ENCODE assay signal across 8 cellular contexts in the genomic region with DNA sequence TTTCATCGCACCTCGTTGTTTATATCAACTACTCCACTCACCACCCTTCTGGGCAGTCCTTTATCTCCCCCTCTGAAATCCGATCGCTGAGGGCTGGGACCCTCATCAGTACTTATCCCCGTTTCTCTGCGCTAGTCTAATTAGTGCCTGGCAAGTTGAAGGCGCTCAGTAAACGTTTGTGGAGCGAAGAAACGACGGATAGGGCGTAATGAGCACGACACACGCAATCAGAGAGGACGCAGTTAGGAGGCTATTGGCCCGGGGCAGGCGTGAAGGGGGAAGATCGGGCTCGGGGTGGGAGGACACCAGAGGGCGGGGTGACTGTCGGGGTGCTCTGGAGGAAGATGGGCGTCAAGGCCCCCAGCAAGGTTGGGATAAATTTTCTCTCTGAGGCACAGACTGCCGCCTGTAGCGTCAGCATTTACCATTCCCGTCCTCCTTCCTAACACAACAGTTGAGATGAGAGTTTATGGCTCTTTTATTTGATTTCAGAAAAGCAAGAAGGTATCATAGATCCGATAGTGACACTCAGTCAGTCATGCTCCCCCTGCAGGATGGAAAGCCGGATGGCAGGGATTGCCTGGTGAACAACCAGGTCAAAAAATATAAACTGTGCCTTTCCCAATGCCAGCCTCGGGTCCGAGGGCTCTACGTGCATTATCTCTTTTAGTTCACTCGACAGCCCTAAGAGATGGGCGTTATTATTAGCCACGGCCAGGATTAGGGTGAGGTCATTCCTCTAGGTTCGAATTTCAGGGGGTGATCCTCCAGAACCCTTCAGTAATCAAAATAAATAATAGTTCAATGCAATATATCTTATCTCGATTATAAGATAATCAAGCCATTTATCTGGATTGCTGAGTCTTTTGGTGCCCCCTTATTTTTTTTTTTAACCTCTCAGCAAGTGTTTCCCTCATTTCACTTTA. TPM values are rescaled to one million over a fixed set of nuclear protein-coding genes. Genes with fewer than 3 reads are reported as not detected.
DNase-seq lines count a peak whose midpoint lies in the region; ATAC-seq and TF ChIP-seq lines count a peak whose summit lies in the region.

No MANE protein-coding gene starts in this region.

- H3K36me3 Mint-ChIP-seq in activated T-helper 17 cell treated with anti-CD3 and anti-CD28 coated beads, Interleukin-2, amount 50 U/mL, for 72 hours (ENCODE audit: low read depth): peaks cover 6% of the 10 kb centered on the region
- no peaks in the 10 kb centered on the region for H3K36me3 Mint-ChIP-seq in nephron (ENCODE audit: low read depth)

- ATAC-seq in activated T-helper 17 cell treated with anti-CD3 and anti-CD28 coated beads, Interleukin-2, amount 50 U/mL, for 72 hours (replicated peaks): peak; percentile 75
- peak; percentile 91 for ATAC-seq in stimulated activated naive CD8-positive, alpha-beta T cell treated with anti-CD3 and anti-CD28 coated beads, Interleukin-15, Interleukin-2, amounts not matched to agents 100 U/mL and 50 U/mL, for 24 hours

- TF ChIP-seq CTCF in nephron (IDR thresholded peaks at IDR 0.05; ENCODE audit: unreplicated experiment in 3 of 3): peak; percentile 85 to 90 (median 90)

- peak; percentile 14 for TF ChIP-seq POLR2A in GM18951 (IDR thresholded peaks at IDR 0.05; ENCODE audit: extremely low read depth, insufficient read depth, insufficient read length)

- peaks cover 12% of the 10 kb centered on the region for H3K4me1 Mint-ChIP-seq in activated T-helper 17 cell treated with anti-CD3 and anti-CD28 coated beads, Interleukin-2, amount 50 U/mL, for 72 hours
- peaks cover 19% of the 10 kb centered on the region for H3K4me1 Mint-ChIP-seq in nephron

- DNase-seq in ACHN: peak; percentile 87
- DNase-seq in LHCN-M2 (ENCODE audit: low read depth): peak; percentile 84
- DNase-seq in RPMI8226: peak; percentile 79
- DNase-seq in fibroblast of peridontal ligament (ENCODE audit: extremely low read depth): peak; percentile 84
- peak; percentile 83 for DNase-seq in stimulated activated naive CD8-positive, alpha-beta T cell treated with anti-CD3 and anti-CD28 coated beads, Interleukin-15, Interleukin-2, amounts not matched to agents 100 U/mL and 50 U/mL, for 24 hours

- H3K9me3 Mint-ChIP-seq in activated T-helper 17 cell treated with anti-CD3 and anti-CD28 coated beads, Interleukin-2, amount 50 U/mL, for 72 hours: no peaks in the 10 kb centered on the region
- H3K9me3 Mint-ChIP-seq in nephron: no peaks in the 10 kb centered on the region

- H3K27ac Mint-ChIP-seq in activated T-helper 17 cell treated with anti-CD3 and anti-CD28 coated beads, Interleukin-2, amount 50 U/mL, for 72 hours: peak overlapping the region; percentile 92
- H3K27ac Mint-ChIP-seq in nephron: peak overlapping the region; percentile 97 to 99 (median 98)

- H3K4me3 Mint-ChIP-seq in activated T-helper 17 cell treated with anti-CD3 and anti-CD28 coated beads, Interleukin-2, amount 50 U/mL, for 72 hours: peak overlapping the region; percentile 89
- H3K4me3 Mint-ChIP-seq in nephron: peak overlapping the region; percentile 86 to 92 (median 90)

- H3K27me3 Mint-ChIP-seq in activated T-helper 17 cell treated with anti-CD3 and anti-CD28 coated beads, Interleukin-2, amount 50 U/mL, for 72 hours: no peaks in the 10 kb centered on the region
- H3K27me3 Mint-ChIP-seq in nephron (ENCODE audit: low read depth): peaks cover 6% of the 10 kb centered on the region

- in situ Hi-C loops in ACHN (cut with HindIII; ENCODE audit: low pct_ligation_motif_present, low pct_unique_long_range_greater_than_20kb, low sequenced_read_pairs): no loop called here
- in situ Hi-C loops in GM18951 (cut with MboI; ENCODE audit: low sequenced_read_pairs, unreplicated experiment): no loop called here

RNA-seq across cellular contexts. Expression of a gene that starts 9.5 kb away (rescaled TPM):
- total RNA-seq in LHCN-M2 (2014; rRNA removed): 19.8 and 25.6 TPM in 2 replicates
- polyA plus RNA-seq in LHCN-M2 (2012): 27.7 TPM
- total RNA-seq in activated T-helper 17 cell treated with anti-CD3 and anti-CD28 coated beads, Interleukin-2, amount 50 U/mL, for 72 hours: 1 to 10 TPM; 1.7 to 2.5 TPM

Comparison
In these comparisons a context has a peak if more than half of its experiments do, and no peak if none do; other contexts are left out.
1. Peak in every context shown above with its lines: DNase-seq and ATAC-seq.